13 cellular contexts compared by ENCODE assay signal in the genomic region with DNA sequence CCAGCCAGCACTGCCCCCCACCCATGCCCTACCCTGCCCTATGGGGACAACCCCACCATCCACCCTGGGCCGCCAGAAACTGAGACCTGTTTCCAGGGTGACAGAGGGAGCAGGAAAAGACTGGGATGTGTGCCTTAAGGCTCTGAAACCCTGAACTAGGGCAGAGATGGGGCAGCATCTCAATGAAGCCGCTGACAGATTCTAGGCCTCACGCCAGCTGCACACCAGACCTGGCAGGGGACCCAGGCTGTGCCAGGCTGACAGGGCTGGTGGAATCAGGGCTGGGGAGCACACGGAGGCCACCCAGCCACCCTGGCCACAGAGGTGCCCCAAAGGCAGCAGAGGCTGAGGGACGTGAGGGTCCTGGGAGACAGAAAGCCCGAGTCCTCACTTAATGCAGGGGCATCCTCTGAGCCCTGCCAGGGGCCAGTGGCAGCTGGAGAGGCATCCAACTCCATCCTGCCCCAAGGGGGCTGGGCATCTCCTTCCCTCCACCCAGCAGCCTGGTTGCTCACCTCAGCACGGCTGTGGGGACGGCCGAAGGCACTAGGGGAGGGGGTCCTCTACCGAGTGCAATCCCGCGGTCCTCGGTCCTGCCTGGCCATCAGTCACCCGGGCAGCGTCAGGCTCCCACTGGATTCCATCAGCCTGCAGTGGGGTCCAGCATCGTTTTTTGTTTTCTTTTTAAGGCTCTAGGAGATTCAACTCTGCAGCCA.
DNase-seq lines count a peak whose midpoint lies in the region; ATAC-seq, FAIRE-seq and TF ChIP-seq lines count a peak whose summit lies in the region.
"Had no signal": no experiment of that assay in that cellular context is flagged by ENCODE, and none has a peak within 500 bp of the region (broad histone marks: within the 10 kb centered on the region; RNA-seq: fewer than 3 reads in every experiment).

No MANE protein-coding gene starts in this region.

- no peak overlapping the region for H3K27ac ChIP-seq in H1 (ENCODE audit: low read depth, low read length)
- H3K27ac ChIP-seq: neutrophil, SJSA1, uterus had no signal

- H4K20me1 ChIP-seq in H1 (replicated peaks in 1 of 2; ENCODE audit: control insufficient read depth in 1 of 2, insufficient read depth in 2 of 2, low read length in 2 of 2), result no peaks in the 10 kb centered on the region

- no peak for ATAC-seq in GM18868 (IDR thresholded peaks at IDR 0.05; ENCODE audit: unreplicated experiment)

- H3K4ac ChIP-seq in H1 (replicated peaks; ENCODE audit: insufficient read length, low read depth, low read length), result no peak overlapping the region

- H3K18ac ChIP-seq in H1 (ENCODE audit: extremely low read depth, low read length), result peak overlapping the region; percentile 73; the same call in 1 of the 2 replicates

- H3K14ac ChIP-seq in H1 (ENCODE audit: insufficient read length), result no peak overlapping the region

- H3K36me3 ChIP-seq in H1 (ENCODE audit: control insufficient read depth in 2 of 4, insufficient read depth in 4 of 4, low read length in 3 of 4), result no peaks in the 10 kb centered on the region
- H3K36me3 ChIP-seq: neutrophil, SJSA1, uterus had no signal

- H2BK15ac ChIP-seq in H1 (ENCODE audit: low read length), result 0 out of 2 replicates have a peak overlapping the region, but pooled peaks have one; percentile 88

- no peak overlapping the region; the same call in 1 of the 2 replicates for H2BK5ac ChIP-seq in H1 (ENCODE audit: low read depth, low read length)

- H3K4me1 ChIP-seq in H1 (replicated peaks in 1 of 4; ENCODE audit: control insufficient read depth in 3 of 4, insufficient read depth in 4 of 4, low read length in 3 of 4), result peaks cover 7 to 18% (median 11%) of the 10 kb centered on the region in 4 experiments
- H3K4me1 ChIP-seq: uterus had no signal

- H3K9me3 ChIP-seq in H1 (ENCODE audit: insufficient read depth in 2 of 2, low read depth in 1 of 2, low read length in 1 of 2), result peaks cover 0 to 6% of the 10 kb centered on the region in 2 experiments; a peak in 2 of 4 replicates
- H3K9me3 ChIP-seq: neutrophil, SJSA1 had no signal

- no peak overlapping the region for H4K91ac ChIP-seq in H1 (replicated peaks; ENCODE audit: insufficient read length, low read length)

- TF ChIP-seq POLR2A in H1 (IDR thresholded peaks at IDR 0.05; ENCODE audit: control extremely low read depth in 1 of 2, low read depth in 2 of 2, low read length in 2 of 2), result no peak

- H2AK5ac ChIP-seq in H1 (ENCODE audit: low read depth, low read length), result no peak overlapping the region; the same call in 1 of the 2 replicates

- no peak overlapping the region for H3K4me3 ChIP-seq in H1 (ENCODE audit: extremely low read depth in 1 of 4, insufficient read depth in 2 of 4, low read depth in 3 of 4, low read length in 4 of 4)
- H3K4me3 ChIP-seq: SJSA1, uterus had no signal

- no peak overlapping the region for H3K9ac ChIP-seq in H1 (replicated peaks in 1 of 4; ENCODE audit: extremely low read depth in 1 of 4, low read depth in 3 of 4, low read length in 3 of 4)

- H3K23ac ChIP-seq in H1 (ENCODE audit: insufficient read length), result no peak overlapping the region

- no peak overlapping the region for H3K4me2 ChIP-seq in H1 (ENCODE audit: insufficient read depth in 1 of 2, low read depth in 2 of 2, low read length in 2 of 2)

- peak; percentile 74 for DNase-seq in COR-L47 (lab: John Stamatoyannopoulos, UW)
- peak; percentile 69 for DNase-seq in NCI-H2171 treated with DMSO at 0.1 percent for 48 hours (lab: John Stamatoyannopoulos, UW)
- no peak for DNase-seq in H1 (ENCODE audit: low read depth in 1 of 2, low spot score in 2 of 2)
- DNase-seq in nucleus accumbens (lab: John Stamatoyannopoulos, UW), result peak in 55 of 56 donors; percentile 37 to 93 (median 82)
- DNase-seq in NCI-H1930 (lab: John Stamatoyannopoulos, UW), result no peak
- DNase-seq in stimulated activated CD4-positive, alpha-beta T cell treated with anti-CD3 and anti-CD28 coated beads, Interleukin-4, amount 100 ng/mL, for 24 hours, result no peak
- DNase-seq in dermis blood vessel endothelial cell, result no peak
- DNase-seq: activated CD4-positive, alpha-beta T cell treated with anti-CD3 and anti-CD28 coated beads, Interleukin-2, amount 10 ng/mL, durations not matched to agents 7 days and 5 days had no signal

- H3K27me3 ChIP-seq in H1 (replicated peaks in 1 of 4; ENCODE audit: control insufficient read depth in 3 of 4, extremely low read depth in 1 of 4, insufficient read depth in 3 of 4, low read length in 3 of 4), result no peaks in the 10 kb centered on the region
- H3K27me3 ChIP-seq: neutrophil, SJSA1, uterus had no signal

- H2AFZ ChIP-seq in H1 (ENCODE audit: low read length), result no peak overlapping the region

- TF ChIP-seq RAD21 in H1 (IDR thresholded peaks at IDR 0.05 in 1 of 2, conservative IDR thresholded peaks at IDR 0.05 in 1 of 2; ENCODE audit: low read depth in 2 of 2, low read length in 2 of 2), result no peak

- H2BK120ac ChIP-seq in H1 (replicated peaks; ENCODE audit: low read depth, low read length), result peak overlapping the region; percentile 25

- peak overlapping the region; percentile 66; the same call in 1 of the 2 replicates for H2BK20ac ChIP-seq in H1 (ENCODE audit: low read length)

- peak overlapping the region; percentile 62; the same call in 1 of the 2 replicates for H2BK12ac ChIP-seq in H1 (ENCODE audit: low read depth, low read length)

- no peak for TF ChIP-seq EP300 in H1 (IDR thresholded peaks at IDR 0.05; ENCODE audit: borderline replicate concordance in 1 of 2, low read depth in 2 of 2, low read length in 2 of 2)

- H3K79me2 ChIP-seq in H1 (ENCODE audit: control insufficient read depth in 1 of 2, insufficient read depth in 2 of 2, low read length in 2 of 2), result no peaks in the 10 kb centered on the region

- H4K5ac ChIP-seq in H1 (ENCODE audit: insufficient read length, low read depth, low read length), result peak overlapping the region; percentile 26

- H3K23me2 ChIP-seq in H1 (ENCODE audit: low read depth, low read length), result 0 out of 2 replicates have a peak, but pooled peaks cover 1% of the 10 kb centered on the region

- POLR2A ChIA-PET in H1 (lab: Charles Lee; ENCODE audit: partially characterized antibody), result no interaction called here

- no peak overlapping the region for H3K56ac ChIP-seq in H1 (replicated peaks; ENCODE audit: insufficient read length, low read depth, low read length)

- no peak for FAIRE-seq in H1 (lab: Jason Lieb, UNC)
- FAIRE-seq: endothelial cell of umbilical vein had no signal

- CTCF ChIA-PET in H1 (lab: Charles Lee; ENCODE audit: partially characterized antibody), result no interaction called here

- 81% methylated on average over 16 of the region's 16 CpGs; no CpG with 5 or more reads in 1 of the 2 experiments for WGBS in H1 (ENCODE audit: extremely low coverage in 1 of 2, insufficient coverage in 1 of 2, insufficient read length in 1 of 2, insufficient replicate concordance in 2 of 2, low coverage in 1 of 2, low lambda C conversion rate in 2 of 2, missing lambda C conversion rate in 1 of 2), 2 experiments

- TF ChIP-seq CTCF in H1 (IDR thresholded peaks at IDR 0.05; ENCODE audit: control extremely low read depth in 1 of 3, insufficient read depth in 1 of 3, low read depth in 1 of 3, low read length in 3 of 3), result no peak

- H4K8ac ChIP-seq in H1 (ENCODE audit: extremely low read depth, insufficient read depth, low read length), result no peak overlapping the region; the same call in 1 of the 2 replicates

- H3K79me1 ChIP-seq in H1 (ENCODE audit: low read depth, low read length), result no peaks in the 10 kb centered on the region

TF ChIP-seq in H1, 55 proteins besides CTCF, POLR2A, EP300 and RAD21:
- TF ChIP-seq FOSL1 (IDR thresholded peaks at IDR 0.05; ENCODE audit: insufficient read depth, low read depth, low read length) (no peak), KDM1A (IDR thresholded peaks at IDR 0.05; ENCODE audit: borderline replicate concordance, low read length) (no peak), RFX5 (IDR thresholded peaks at IDR 0.05; ENCODE audit: borderline replicate concordance, low read depth, low read length) (no peak), CEBPB (IDR thresholded peaks at IDR 0.05; ENCODE audit: low read depth, low read length) (no peak), CTBP2 (IDR thresholded peaks at IDR 0.05; ENCODE audit: borderline replicate concordance, insufficient read depth, insufficient read length, low read length) (no peak), SP2 (IDR thresholded peaks at IDR 0.05; ENCODE audit: low read length) (no peak), SRF (IDR thresholded peaks at IDR 0.05; ENCODE audit: low read depth, low read length) (no peak)
- TF ChIP-seq, protein P1, sequence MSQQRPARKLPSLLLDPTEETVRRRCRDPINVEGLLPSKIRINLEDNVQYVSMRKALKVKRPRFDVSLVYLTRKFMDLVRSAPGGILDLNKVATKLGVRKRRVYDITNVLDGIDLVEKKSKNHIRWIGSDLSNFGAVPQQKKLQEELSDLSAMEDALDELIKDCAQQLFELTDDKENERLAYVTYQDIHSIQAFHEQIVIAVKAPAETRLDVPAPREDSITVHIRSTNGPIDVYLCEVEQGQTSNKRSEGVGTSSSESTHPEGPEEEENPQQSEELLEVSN (IDR thresholded peaks at IDR 0.05), result no peak

Comparison
In these comparisons a context has a peak if more than half of its experiments do, and no peak if none do; other contexts are left out.
1. DNase-seq: peak in COR-L47 (single experiment), NCI-H2171 treated with DMSO at 0.1 percent for 48 hours (single experiment) and nucleus accumbens (55 of 56); none in H1 (0 of 2), NCI-H1930 (0 of 2), stimulated activated CD4-positive, alpha-beta T cell treated with anti-CD3 and anti-CD28 coated beads, Interleukin-4, amount 100 ng/mL, for 24 hours (single experiment) and dermis blood vessel endothelial cell (single experiment).